In the genomic region with DNA sequence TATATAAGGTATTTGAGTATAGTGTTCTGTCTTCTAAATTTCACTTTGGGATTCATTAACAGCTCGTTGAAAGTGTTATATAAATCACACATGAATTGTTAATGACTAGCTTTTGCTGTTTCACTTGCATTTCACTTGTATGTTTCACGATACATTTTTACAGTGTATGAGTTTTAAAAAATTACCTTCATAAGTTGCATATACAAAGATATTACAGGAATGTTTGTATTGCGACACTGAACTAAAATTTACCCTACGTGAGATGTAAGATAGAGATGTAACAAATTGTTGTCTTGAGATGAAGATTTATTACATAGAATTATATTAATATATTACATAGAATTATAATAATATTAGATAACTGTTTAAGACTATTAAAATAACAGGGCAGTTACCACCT, we compare ENCODE assay signal across 10 cellular contexts. TPM values are rescaled to one million over a fixed set of nuclear protein-coding genes. Genes with fewer than 3 reads are reported as not detected.
DNase-seq lines count a peak whose midpoint lies in the region; ATAC-seq and TF ChIP-seq lines count a peak whose summit lies in the region.
"Had no signal": no experiment of that assay in that cellular context is flagged by ENCODE, and none has a peak within 500 bp of the region (broad histone marks: within the 10 kb centered on the region; RNA-seq: fewer than 3 reads in every experiment).

No MANE protein-coding gene starts in this region.

- peaks cover 25% of the 10 kb centered on the region for H3K36me3 Mint-ChIP-seq in T-helper 1 cell treated with Interleukin-12 subunit alpha and Interleukin-12 subunit beta and Interleukin-4 antibody, amounts not matched to agents 30 μg/mL and 1 μg/mL, for 36 hours (ENCODE audit: low read depth)
- H3K36me3 Mint-ChIP-seq in activated B cell treated with CpG ODN at 0.5 μM for 24 hours (ENCODE audit: low read depth): peaks cover 43% of the 10 kb centered on the region
- peaks cover 23% of the 10 kb centered on the region for H3K36me3 Mint-ChIP-seq in stimulated activated memory B cell treated with anti-CD40 and anti-IgM and Interleukin-4, amounts not matched to agents 10 μg/mL and 1 μg/mL and 100 μg/mL, for 72 hours

- CTCF ChIA-PET in activated B cell treated with CpG ODN at 0.5 μM for 24 hours (lab: Charles Lee): interaction anchor here (1.0 to 1.3 kb wide), 2 partner anchors 9 to 22 kb away, joined by 3 read pairs; no protein-coding TSS in a partner anchor

- intact Hi-C loops in activated B cell treated with CpG ODN at 0.5 μM for 24 hours (cut with micrococcal nuclease): loop anchor here (5.0 kb wide), 1 partner anchor 1294 kb away; no protein-coding TSS in a partner anchor
- intact Hi-C loops in right cardiac atrium (cut with DNase I): no loop called here

- no peak for ATAC-seq in activated B cell treated with CpG ODN at 0.5 μM for 24 hours (ENCODE audit: low read depth)
- ATAC-seq in right cardiac atrium: no peak
- ATAC-seq in stimulated activated memory B cell treated with anti-CD40 and anti-IgM and Interleukin-4, amounts not matched to agents 10 μg/mL and 1 μg/mL and 100 μg/mL, for 72 hours: no peak
- no peak for ATAC-seq in GM21390 (IDR thresholded peaks at IDR 0.05; ENCODE audit: unreplicated experiment)

- H3K9me3 ChIP-seq in right cardiac atrium (ENCODE audit: control insufficient read depth, low read length): no peaks in the 10 kb centered on the region

- no peaks in the 10 kb centered on the region for H3K9me3 Mint-ChIP-seq in T-helper 1 cell treated with Interleukin-12 subunit alpha and Interleukin-12 subunit beta and Interleukin-4 antibody, amounts not matched to agents 30 μg/mL and 1 μg/mL, for 36 hours
- no peaks in the 10 kb centered on the region for H3K9me3 Mint-ChIP-seq in activated B cell treated with CpG ODN at 0.5 μM for 24 hours
- H3K9me3 Mint-ChIP-seq in stimulated activated memory B cell treated with anti-CD40 and anti-IgM and Interleukin-4, amounts not matched to agents 10 μg/mL and 1 μg/mL and 100 μg/mL, for 72 hours: no peaks in the 10 kb centered on the region

- DNase-seq in T-helper 1 cell (no peak), activated B cell treated with CpG ODN at 0.5 μM for 24 hours (no peak), right cardiac atrium (no peak), NCI-H510A (lab: John Stamatoyannopoulos, UW) (no peak), LoVo (ENCODE audit: low spot score) (no peak)
- DNase-seq: activated CD8-positive, alpha-beta memory T cell treated with anti-CD3 and anti-CD28 coated beads for 24 hours; NCI-H187 had no signal

- peak overlapping the region; percentile 90 for H3K4me3 ChIP-seq in right cardiac atrium (ENCODE audit: low read length)

- no peaks in the 10 kb centered on the region for H3K27me3 Mint-ChIP-seq in T-helper 1 cell treated with Interleukin-12 subunit alpha and Interleukin-12 subunit beta and Interleukin-4 antibody, amounts not matched to agents 30 μg/mL and 1 μg/mL, for 36 hours (ENCODE audit: low read depth)
- H3K27me3 Mint-ChIP-seq in activated B cell treated with CpG ODN at 0.5 μM for 24 hours: no peaks in the 10 kb centered on the region
- H3K27me3 Mint-ChIP-seq in stimulated activated memory B cell treated with anti-CD40 and anti-IgM and Interleukin-4, amounts not matched to agents 10 μg/mL and 1 μg/mL and 100 μg/mL, for 72 hours: no peaks in the 10 kb centered on the region

- H3K27me3 ChIP-seq in right cardiac atrium (ENCODE audit: control insufficient read depth, insufficient read depth): no peaks in the 10 kb centered on the region

- peaks cover 2% of the 10 kb centered on the region for H3K4me1 ChIP-seq in right cardiac atrium (ENCODE audit: control insufficient read depth, insufficient read depth, low read length)

- TF ChIP-seq CTCF in activated B cell treated with CpG ODN at 0.5 μM for 24 hours (IDR thresholded peaks at IDR 0.05): no peak

- 71% methylated on average over 4 of the region's 4 CpGs for WGBS in right cardiac atrium

- no peak overlapping the region for H3K27ac ChIP-seq in right cardiac atrium (ENCODE audit: low read length)

- H3K4me1 Mint-ChIP-seq in T-helper 1 cell treated with Interleukin-12 subunit alpha and Interleukin-12 subunit beta and Interleukin-4 antibody, amounts not matched to agents 30 μg/mL and 1 μg/mL, for 36 hours (ENCODE audit: low read depth): peaks cover 25% of the 10 kb centered on the region
- H3K4me1 Mint-ChIP-seq in activated B cell treated with CpG ODN at 0.5 μM for 24 hours: peaks cover 22% of the 10 kb centered on the region
- peaks cover 22% of the 10 kb centered on the region for H3K4me1 Mint-ChIP-seq in stimulated activated memory B cell treated with anti-CD40 and anti-IgM and Interleukin-4, amounts not matched to agents 10 μg/mL and 1 μg/mL and 100 μg/mL, for 72 hours

- peak overlapping the region; percentile 86 for H3K4me3 Mint-ChIP-seq in T-helper 1 cell treated with Interleukin-12 subunit alpha and Interleukin-12 subunit beta and Interleukin-4 antibody, amounts not matched to agents 30 μg/mL and 1 μg/mL, for 36 hours
- H3K4me3 Mint-ChIP-seq in activated B cell treated with CpG ODN at 0.5 μM for 24 hours: peak overlapping the region; percentile 86
- H3K4me3 Mint-ChIP-seq in stimulated activated memory B cell treated with anti-CD40 and anti-IgM and Interleukin-4, amounts not matched to agents 10 μg/mL and 1 μg/mL and 100 μg/mL, for 72 hours: peak overlapping the region; percentile 89

- POLR2A ChIA-PET in activated B cell treated with CpG ODN at 0.5 μM for 24 hours (lab: Charles Lee): interaction anchor here (1.6 kb wide), 1 partner anchor 170 kb away, joined by 3 read pairs; no protein-coding TSS in a partner anchor

- peak overlapping the region; percentile 26 for H3K27ac Mint-ChIP-seq in T-helper 1 cell treated with Interleukin-12 subunit alpha and Interleukin-12 subunit beta and Interleukin-4 antibody, amounts not matched to agents 30 μg/mL and 1 μg/mL, for 36 hours
- no peak overlapping the region for H3K27ac Mint-ChIP-seq in activated B cell treated with CpG ODN at 0.5 μM for 24 hours
- H3K27ac Mint-ChIP-seq in stimulated activated memory B cell treated with anti-CD40 and anti-IgM and Interleukin-4, amounts not matched to agents 10 μg/mL and 1 μg/mL and 100 μg/mL, for 72 hours: no peak overlapping the region

RNA-seq across cellular contexts. Expression of a gene that starts 1.5 kb away (rescaled TPM):
- total RNA-seq in activated B cell treated with CpG ODN at 0.5 μM for 24 hours (84.2 and 98.0 TPM in 2 replicates), right cardiac atrium (10 to 100 TPM; 35.6 to 52.7 (median 41.5) TPM)
- polyA plus RNA-seq in right cardiac atrium: 39.0 TPM

RNA-seq across cellular contexts. Expression of a gene that starts 45.2 kb away (rescaled TPM):
- total RNA-seq in activated B cell treated with CpG ODN at 0.5 μM for 24 hours: 68.3 and 83.2 TPM in 2 replicates
- total RNA-seq in right cardiac atrium: 10 to 100 TPM; 25.3 to 28.2 (median 26.5) TPM
- polyA plus RNA-seq in right cardiac atrium: 36.3 TPM

RNA-seq across cellular contexts. Expression of a gene that starts 57.2 kb away (rescaled TPM):
- total RNA-seq in activated B cell treated with CpG ODN at 0.5 μM for 24 hours (not detected in 2 replicates), right cardiac atrium (not detected)
- polyA plus RNA-seq in right cardiac atrium: not detected
